9 cellular contexts compared by ENCODE assay signal in genomic region chr17:28612936-28613872, GRCh38. TPM values are rescaled to one million over a fixed set of nuclear protein-coding genes. Genes with fewer than 3 reads are reported as not detected.
DNase-seq lines count a peak whose midpoint lies in the region; ATAC-seq and TF ChIP-seq lines count a peak whose summit lies in the region.
"Had no signal": no experiment of that assay in that cellular context is flagged by ENCODE, and none has a peak within 500 bp of the region (broad histone marks: within the 10 kb centered on the region; RNA-seq: fewer than 3 reads in every experiment).

No MANE protein-coding gene starts in this region.

- H3K27me3 ChIP-seq in CD8-positive, alpha-beta memory T cell (ENCODE audit: insufficient read depth, low read length, poor library complexity, severe bottlenecking) = no peaks in the 10 kb centered on the region
- no peaks in the 10 kb centered on the region for H3K27me3 ChIP-seq in effector memory CD4-positive, alpha-beta T cell (replicated peaks; ENCODE audit: control insufficient read depth, insufficient read depth, low read length, poor library complexity, severe bottlenecking)
- H3K27me3 ChIP-seq in vagina = no peaks in the 10 kb centered on the region

- H3K9me3 ChIP-seq in CD8-positive, alpha-beta memory T cell (ENCODE audit: low read length) = no peaks in the 10 kb centered on the region
- no peaks in the 10 kb centered on the region for H3K9me3 ChIP-seq in effector memory CD4-positive, alpha-beta T cell (ENCODE audit: control insufficient read depth, low read length)
- H3K9me3 ChIP-seq in mesodermal cell (ENCODE audit: control insufficient read depth, low read length) (no peaks in the 10 kb centered on the region), vagina (no peaks in the 10 kb centered on the region)

- WGBS in mesodermal cell (ENCODE audit: insufficient coverage in 2 of 2), 2 experiments = 78 to 86% methylated on average over 3 to 4 of the region's 6 CpGs

- no peaks in the 10 kb centered on the region for H3K9me3 Mint-ChIP-seq in CD8-positive, alpha-beta memory T cell
- no peaks in the 10 kb centered on the region for H3K9me3 Mint-ChIP-seq in activated CD4-positive, alpha-beta T cell treated with anti-CD3 and anti-CD28 coated beads, Interleukin-2, amount 10 ng/mL, durations not matched to agents 24 days and 14 days

- peaks cover 0 to 6% (median 0%) of the 10 kb centered on the region in 3 donors for H3K4me1 Mint-ChIP-seq in CD8-positive, alpha-beta memory T cell
- H3K4me1 Mint-ChIP-seq in activated CD4-positive, alpha-beta T cell treated with anti-CD3 and anti-CD28 coated beads, Interleukin-2, amount 10 ng/mL, durations not matched to agents 24 days and 14 days = peaks cover 4% of the 10 kb centered on the region

- ATAC-seq in HG02852 (IDR thresholded peaks at IDR 0.05; ENCODE audit: unreplicated experiment) (no peak), HG03025 (IDR thresholded peaks at IDR 0.05; ENCODE audit: low FRiP score, unreplicated experiment) (no peak)

- H3K36me3 ChIP-seq in CD8-positive, alpha-beta memory T cell (ENCODE audit: insufficient read depth, low read length) = peaks cover 24% of the 10 kb centered on the region
- peaks cover 42% of the 10 kb centered on the region for H3K36me3 ChIP-seq in effector memory CD4-positive, alpha-beta T cell (ENCODE audit: control insufficient read depth, insufficient read depth, low read length)
- H3K36me3 ChIP-seq in mesodermal cell (ENCODE audit: control insufficient read depth, insufficient read depth, low read length) (peaks cover 94% of the 10 kb centered on the region), vagina (peaks cover 4 to 47% of the 10 kb centered on the region in 2 donors)

- H3K27ac ChIP-seq in CD8-positive, alpha-beta memory T cell (ENCODE audit: low read depth, low read length) = no peak overlapping the region
- H3K27ac ChIP-seq in effector memory CD4-positive, alpha-beta T cell (ENCODE audit: insufficient read depth, low read length, poor library complexity, severe bottlenecking) = no peak overlapping the region
- peak overlapping the region; percentile 48 for H3K27ac ChIP-seq in mesodermal cell (ENCODE audit: low read depth, low read length, severe bottlenecking)
- H3K27ac ChIP-seq in vagina = no peak overlapping the region

- peak; percentile 9 to 39 (median 26) for TF ChIP-seq CTCF in vagina (IDR thresholded peaks at IDR 0.05)

- intact Hi-C loops in activated CD4-positive, alpha-beta T cell treated with anti-CD3 and anti-CD28 coated beads, Interleukin-2, amount 10 ng/mL, durations not matched to agents 24 days and 14 days (cut with micrococcal nuclease) = loop anchor here (1.0 kb wide), 1 partner anchor 119 kb away; no protein-coding TSS in a partner anchor
- intact Hi-C loops in vagina (cut with DNase I) = loop anchor here (10.0 kb wide), 1 partner anchor 118 kb away; no protein-coding TSS in a partner anchor

- peak overlapping the region in 4 of 8 donors; percentile 58 to 80 (median 70) for H3K27ac Mint-ChIP-seq in CD8-positive, alpha-beta memory T cell
- H3K27ac Mint-ChIP-seq in activated CD4-positive, alpha-beta T cell treated with anti-CD3 and anti-CD28 coated beads, Interleukin-2, amount 10 ng/mL, durations not matched to agents 24 days and 14 days = no peak overlapping the region

- no peak overlapping the region for H3K4me3 ChIP-seq in CD8-positive, alpha-beta memory T cell (ENCODE audit: low read length)
- no peak overlapping the region for H3K4me3 ChIP-seq in effector memory CD4-positive, alpha-beta T cell (ENCODE audit: insufficient read depth, low read depth, low read length, poor library complexity, severe bottlenecking)
- H3K4me3 ChIP-seq in mesodermal cell (ENCODE audit: extremely low read depth, insufficient read depth, low read length, poor library complexity, severe bottlenecking) = no peak overlapping the region
- H3K4me3 ChIP-seq in vagina = no peak overlapping the region
- H3K4me3 ChIP-seq: skin epidermis had no signal

- H3K4me1 ChIP-seq in CD8-positive, alpha-beta memory T cell (ENCODE audit: insufficient read depth, low read length) = no peaks in the 10 kb centered on the region
- no peaks in the 10 kb centered on the region for H3K4me1 ChIP-seq in effector memory CD4-positive, alpha-beta T cell (ENCODE audit: control insufficient read depth, insufficient read depth, low read length, poor library complexity, severe bottlenecking)
- no peaks in the 10 kb centered on the region for H3K4me1 ChIP-seq in mesodermal cell (ENCODE audit: control insufficient read depth, insufficient read depth, low read length, poor library complexity, severe bottlenecking)
- H3K4me1 ChIP-seq in vagina = no peaks in the 10 kb centered on the region

- no peak overlapping the region for H3K4me3 Mint-ChIP-seq in CD8-positive, alpha-beta memory T cell
- no peak overlapping the region for H3K4me3 Mint-ChIP-seq in activated CD4-positive, alpha-beta T cell treated with anti-CD3 and anti-CD28 coated beads, Interleukin-2, amount 10 ng/mL, durations not matched to agents 24 days and 14 days

- no peaks in the 10 kb centered on the region for H3K27me3 Mint-ChIP-seq in CD8-positive, alpha-beta memory T cell
- no peaks in the 10 kb centered on the region for H3K27me3 Mint-ChIP-seq in activated CD4-positive, alpha-beta T cell treated with anti-CD3 and anti-CD28 coated beads, Interleukin-2, amount 10 ng/mL, durations not matched to agents 24 days and 14 days

- DNase-seq in CD8-positive, alpha-beta memory T cell = peak; percentile 6 to 59 (median 18)
- DNase-seq in HPDE6-E6E7 (ENCODE audit: extremely low spot score) = peak; percentile 17
- DNase-seq in activated CD4-positive, alpha-beta T cell treated with anti-CD3 and anti-CD28 coated beads, Interleukin-2, amount 10 ng/mL, durations not matched to agents 24 days and 14 days = peak; percentile 80
- DNase-seq in effector memory CD4-positive, alpha-beta T cell = peak in 2 of 3 donors; percentile 4 to 24
- no peak for DNase-seq in vagina (ENCODE audit: extremely low spot score in 2 of 2)

- TF ChIP-seq POLR2A in vagina (IDR thresholded peaks at IDR 0.05) = no peak

- H3K36me3 Mint-ChIP-seq in CD8-positive, alpha-beta memory T cell = peaks cover 0 to 66% (median 8%) of the 10 kb centered on the region in 3 donors
- H3K36me3 Mint-ChIP-seq in activated CD4-positive, alpha-beta T cell treated with anti-CD3 and anti-CD28 coated beads, Interleukin-2, amount 10 ng/mL, durations not matched to agents 24 days and 14 days (ENCODE audit: low read depth) = peaks cover 68% of the 10 kb centered on the region

- POLR2A ChIA-PET in CD8-positive, alpha-beta memory T cell (lab: Charles Lee) = interaction anchor here (0.7 to 1.2 kb wide), 2 partner anchors 14 to 32 kb away, joined by 3 read pairs; partner anchors contain the start of gene BLTP2

- CTCF ChIA-PET in CD8-positive, alpha-beta memory T cell (lab: Charles Lee) = interaction anchor here (0.8 to 5.3 kb wide), 8 partner anchors 10 to 118 kb away, joined by 3 to 37 read pairs (median 4); partner anchors contain the start of gene PIGS

RNA-seq across cellular contexts. Expression of gene RSKR, which starts 0.8 kb away (rescaled TPM):
- total RNA-seq in CD8-positive, alpha-beta memory T cell = 10 to 100 TPM; 18.4 to 19.3 TPM
- polyA plus RNA-seq in CD8-positive, alpha-beta memory T cell = 0.22 TPM
- 40.8 and 43.8 TPM in 2 replicates for total RNA-seq in activated CD4-positive, alpha-beta T cell treated with anti-CD3 and anti-CD28 coated beads, Interleukin-2, amount 10 ng/mL, durations not matched to agents 24 days and 14 days
- polyA plus RNA-seq in mesodermal cell (2013, experiment 1 of 2) = 16.3 TPM
- 10.1 TPM for polyA plus RNA-seq in mesodermal cell (2013, experiment 2 of 2)
- 21.6 TPM for total RNA-seq in vagina

RNA-seq across cellular contexts. Expression of gene SPAG5, which starts 14.4 kb away (rescaled TPM):
- 10 to 100 TPM; 77.8 to 79.7 TPM for total RNA-seq in CD8-positive, alpha-beta memory T cell
- polyA plus RNA-seq in CD8-positive, alpha-beta memory T cell = 3.5 TPM
- total RNA-seq in activated CD4-positive, alpha-beta T cell treated with anti-CD3 and anti-CD28 coated beads, Interleukin-2, amount 10 ng/mL, durations not matched to agents 24 days and 14 days = 89.6 and 91.3 TPM in 2 replicates
- 59.6 TPM for polyA plus RNA-seq in mesodermal cell (2013, experiment 1 of 2)
- 72.8 TPM for polyA plus RNA-seq in mesodermal cell (2013, experiment 2 of 2)
- total RNA-seq in vagina = 8.3 TPM

RNA-seq across cellular contexts. Expression of gene BLTP2, which starts 31.8 kb away (rescaled TPM):
- total RNA-seq in CD8-positive, alpha-beta memory T cell = 100 to 1,000 TPM; 176 to 192 TPM
- 44.5 TPM for polyA plus RNA-seq in CD8-positive, alpha-beta memory T cell
- 220 and 225 TPM in 2 replicates for total RNA-seq in activated CD4-positive, alpha-beta T cell treated with anti-CD3 and anti-CD28 coated beads, Interleukin-2, amount 10 ng/mL, durations not matched to agents 24 days and 14 days
- polyA plus RNA-seq in mesodermal cell (2013, experiment 1 of 2) = 60.5 TPM
- polyA plus RNA-seq in mesodermal cell (2013, experiment 2 of 2) = 60.3 TPM
- total RNA-seq in vagina = 65.6 TPM

RNA-seq across cellular contexts. Expression of gene ALDOC, which starts 36.5 kb away (rescaled TPM):
- 10 to 100 TPM; 12.8 to 13.6 TPM for total RNA-seq in CD8-positive, alpha-beta memory T cell
- 58.2 TPM for polyA plus RNA-seq in CD8-positive, alpha-beta memory T cell
- 70.2 and 72.9 TPM in 2 replicates for total RNA-seq in activated CD4-positive, alpha-beta T cell treated with anti-CD3 and anti-CD28 coated beads, Interleukin-2, amount 10 ng/mL, durations not matched to agents 24 days and 14 days
- polyA plus RNA-seq in mesodermal cell (2013, experiment 1 of 2) = 36.3 TPM
- polyA plus RNA-seq in mesodermal cell (2013, experiment 2 of 2) = 30.7 TPM
- total RNA-seq in vagina = 20.1 TPM

RNA-seq across cellular contexts. Expression of gene PIGS, which starts 41.9 kb away (rescaled TPM):
- total RNA-seq in CD8-positive, alpha-beta memory T cell = 10 to 100 TPM; 48.7 to 50.0 TPM
- polyA plus RNA-seq in CD8-positive, alpha-beta memory T cell = 61.0 TPM
- 65.8 and 70.9 TPM in 2 replicates for total RNA-seq in activated CD4-positive, alpha-beta T cell treated with anti-CD3 and anti-CD28 coated beads, Interleukin-2, amount 10 ng/mL, durations not matched to agents 24 days and 14 days
- polyA plus RNA-seq in mesodermal cell (2013, experiment 1 of 2) = 62.7 TPM
- 65.7 TPM for polyA plus RNA-seq in mesodermal cell (2013, experiment 2 of 2)
- 22.8 TPM for total RNA-seq in vagina

Comparison
In these comparisons a context has a peak if more than half of its experiments do, and no peak if none do; other contexts are left out.
1. DNase-seq: peak in CD8-positive, alpha-beta memory T cell (5 of 5), HPDE6-E6E7 (single experiment), activated CD4-positive, alpha-beta T cell treated with anti-CD3 and anti-CD28 coated beads, Interleukin-2, amount 10 ng/mL, durations not matched to agents 24 days and 14 days (single experiment) and effector memory CD4-positive, alpha-beta T cell (2 of 3); none in vagina (0 of 2).